Comparison of ENCODE assay signal across 25 cellular contexts in genomic region chr11:68455485-68455884, GRCh38.
"Had no signal": no experiment of that assay in that cellular context is flagged by ENCODE, and none has a peak within 500 bp of the region (broad histone marks: within the 10 kb centered on the region; RNA-seq: fewer than 3 reads in every experiment).

No MANE protein-coding gene starts in this region.

- H3K9me3 ChIP-seq: adrenal gland, esophagus squamous epithelium, mucosa of descending colon, testis, vagina had no signal

- H3K27ac ChIP-seq: adrenal gland, brain microvascular endothelial cell, epithelial cell of prostate, esophagus squamous epithelium, testis, vagina had no signal

- H3K4me3 ChIP-seq: adrenal gland, esophagus squamous epithelium, mucosa of descending colon, testis, vagina had no signal

- DNase-seq: activated CD4-positive, alpha-beta T cell treated with anti-CD3 and anti-CD28 coated beads for 36 hours; activated CD4-positive, alpha-beta T cell treated with anti-CD3 and anti-CD28 coated beads, Interleukin-2, amount 50 U/mL, for 4 hours; activated CD4-positive, CD25-positive, alpha-beta regulatory T cell; activated naive CD4-positive, alpha-beta T cell treated with anti-CD3 and anti-CD28 coated beads for 36 hours; activated naive CD8-positive, alpha-beta T cell treated with anti-CD3 and anti-CD28 coated beads for 36 hours; activated T-cell treated with anti-CD3 and anti-CD28 coated beads for 4 hours; activated T-cell treated with anti-CD3 and anti-CD28 coated beads, Interleukin-2, amount 50 U/mL, for 72 hours; brain microvascular endothelial cell; central memory CD4-positive, alpha-beta T cell; esophagus squamous epithelium; foreskin melanocyte; mesenchymal stem cell; stimulated activated CD4-positive, alpha-beta T cell treated with anti-CD3 and anti-CD28 coated beads, Interleukin-2, amount 100 ng/mL, for 48 hours; stimulated activated naive CD4-positive, alpha-beta T cell treated with Interleukin-2 at 50 U/mL for 16 hours; T-helper 1 cell; testis; trophoblast cell had no signal

- H3K27me3 ChIP-seq: adrenal gland, brain microvascular endothelial cell, esophagus squamous epithelium, testis, vagina had no signal

- H3K4me1 ChIP-seq: adrenal gland, testis, vagina had no signal

- ATAC-seq: activated CD4-positive, alpha-beta T cell treated with anti-CD3 and anti-CD28 coated beads for 36 hours; activated T-cell treated with anti-CD3 and anti-CD28 coated beads, Interleukin-2, amount 50 U/mL, for 72 hours; natural killer cell treated with Interleukin-12 subunit alpha and Interleukin-12 subunit beta and Interleukin-15 and Interleukin-18, amount 100 ng/mL, for 72 hours; right cardiac atrium had no signal

- H3K36me3 ChIP-seq: adrenal gland, brain microvascular endothelial cell, esophagus squamous epithelium, vagina had no signal

- FAIRE-seq: astrocyte, islet of Langerhans had no signal
